ENCODE assay signal across 18 cellular contexts in genomic region chr16:22027633-22028032, GRCh38. TPM values are rescaled to one million over a fixed set of nuclear protein-coding genes. Genes with fewer than 3 reads are reported as not detected.
DNase-seq lines count a peak whose midpoint lies in the region; ATAC-seq and TF ChIP-seq lines count a peak whose summit lies in the region.
"Had no signal": no experiment of that assay in that cellular context is flagged by ENCODE, and none has a peak within 500 bp of the region (broad histone marks: within the 10 kb centered on the region; RNA-seq: fewer than 3 reads in every experiment).

No MANE protein-coding gene starts in this region.

- H3K4ac ChIP-seq in H9 (ENCODE audit: low read depth, low read length): no peak overlapping the region

- H4K20me1 ChIP-seq in PC-9 (ENCODE audit: insufficient read depth) (no peaks in the 10 kb centered on the region), fibroblast of lung (ENCODE audit: control insufficient read depth, extremely low read depth, insufficient read depth, low read length) (no peaks in the 10 kb centered on the region), H9 (ENCODE audit: control insufficient read depth, insufficient read depth, insufficient read length) (no peaks in the 10 kb centered on the region)

- no peak overlapping the region for H3K14ac ChIP-seq in H9 (ENCODE audit: insufficient read depth, low read length)

- H3K9me3 ChIP-seq in breast epithelium: no peaks in the 10 kb centered on the region
- H3K9me3 ChIP-seq in PC-9 (ENCODE audit: insufficient read depth, low read depth): peaks cover 13% of the 10 kb centered on the region; the same call in 1 of the 2 replicates
- no peaks in the 10 kb centered on the region for H3K9me3 ChIP-seq in fibroblast of lung (ENCODE audit: control insufficient read depth, insufficient read depth, low read depth, low read length)
- H3K9me3 ChIP-seq in H9 (ENCODE audit: control insufficient read depth, low read depth, low read length): no peaks in the 10 kb centered on the region
- H3K9me3 ChIP-seq: sigmoid colon, thyroid gland had no signal

- no peak overlapping the region for H2BK5ac ChIP-seq in H9 (ENCODE audit: insufficient read length, low read length)

- H3K27me3 Mint-ChIP-seq in MCF 10A (ENCODE audit: insufficient read depth, unreplicated experiment): no peaks in the 10 kb centered on the region
- no peaks in the 10 kb centered on the region for H3K27me3 Mint-ChIP-seq in H9 (ENCODE audit: low read depth)

- no peak overlapping the region for H2BK15ac ChIP-seq in H9 (ENCODE audit: low read depth, low read length)

- POLR2A ChIA-PET in MCF 10A (lab: Yijun Ruan, JAX): interaction anchor here (0.9 to 8.1 kb wide), 13 partner anchors 14 to 269 kb away, joined by 3 to 72 read pairs (median 5); partner anchors contain the start of gene MOSMO
- POLR2A ChIA-PET in PC-9 (lab: Charles Lee; ENCODE audit: unreplicated experiment): no interaction called here

- no peak overlapping the region for H3K18ac ChIP-seq in H9 (ENCODE audit: insufficient read length, low read depth, low read length)

- H2BK12ac ChIP-seq in H9 (ENCODE audit: insufficient read length, low read depth, low read length): no peak overlapping the region

- H3K9me2 ChIP-seq in PC-9 (ENCODE audit: insufficient read depth): no peaks in the 10 kb centered on the region

- H3K4me1 Mint-ChIP-seq in MCF 10A (ENCODE audit: insufficient read depth, unreplicated experiment) (peaks cover 57% of the 10 kb centered on the region), H9 (peaks cover 4 to 6% of the 10 kb centered on the region in 2 experiments; a peak in 2 of 4 replicates)

- H3K4me1 ChIP-seq in breast epithelium (peaks cover 0 to 6% of the 10 kb centered on the region in 2 donors), PC-9 (replicated peaks; ENCODE audit: insufficient read depth) (peaks cover 81% of the 10 kb centered on the region), fibroblast of lung (ENCODE audit: control insufficient read depth, extremely low read depth, insufficient read depth, low read length) (peaks cover 12% of the 10 kb centered on the region), H9 (ENCODE audit: insufficient read depth, low read length) (no peaks in the 10 kb centered on the region)

- H3K9me3 Mint-ChIP-seq in MCF 10A (ENCODE audit: unreplicated experiment) (no peaks in the 10 kb centered on the region), H9 (no peaks in the 10 kb centered on the region)

- peaks cover 83% of the 10 kb centered on the region for H3K79me2 ChIP-seq in PC-9 (ENCODE audit: low read depth)
- peaks cover 61% of the 10 kb centered on the region for H3K79me2 ChIP-seq in fibroblast of lung (ENCODE audit: control insufficient read depth, insufficient read depth, low read length)
- H3K79me2 ChIP-seq in H9 (ENCODE audit: insufficient read depth, low read length): no peaks in the 10 kb centered on the region

- H2BK20ac ChIP-seq in H9 (ENCODE audit: low read depth, low read length, poor library complexity, severe bottlenecking): no peak overlapping the region

- TF ChIP-seq CTCF in MCF 10A (IDR thresholded peaks at IDR 0.05; ENCODE audit: unreplicated experiment) (no peak), breast epithelium (IDR thresholded peaks at IDR 0.05) (no peak), PC-9 (conservative IDR thresholded peaks at IDR 0.05) (no peak), fibroblast of lung (conservative IDR thresholded peaks at IDR 0.05 in 1 of 2, IDR thresholded peaks at IDR 0.05 in 1 of 2; ENCODE audit: low read depth in 1 of 2, low read length in 2 of 2) (no peak), H9 (conservative IDR thresholded peaks at IDR 0.05) (no peak)

- H3K27ac Mint-ChIP-seq in MCF 10A (ENCODE audit: low read depth, unreplicated experiment) (peak overlapping the region; percentile 27), H9 (no peak overlapping the region)

- CTCF ChIA-PET in MCF 10A (lab: Yijun Ruan, JAX): interaction anchor here (0.7 to 4.5 kb wide), 4 partner anchors 12 to 362 kb away, joined by 3 to 32 read pairs (median 4); no protein-coding TSS in a partner anchor
- CTCF ChIA-PET in PC-9 (lab: Charles Lee): interaction anchor here (0.5 kb wide), 1 partner anchor 19 kb away, joined by 6 read pairs; no protein-coding TSS in a partner anchor

- no peak overlapping the region for H4K8ac ChIP-seq in H9 (replicated peaks; ENCODE audit: insufficient read length, low read depth, low read length)

- H3K27me3 ChIP-seq in breast epithelium: no peaks in the 10 kb centered on the region
- no peaks in the 10 kb centered on the region for H3K27me3 ChIP-seq in PC-9 (ENCODE audit: insufficient read depth, low read depth)
- H3K27me3 ChIP-seq in fibroblast of lung (ENCODE audit: control insufficient read depth, insufficient read depth, low read length): no peaks in the 10 kb centered on the region
- no peaks in the 10 kb centered on the region for H3K27me3 ChIP-seq in H9 (ENCODE audit: insufficient read depth, low read length)
- H3K27me3 ChIP-seq: sigmoid colon, thyroid gland had no signal

- H4K91ac ChIP-seq in H9 (ENCODE audit: insufficient read length, low read depth, low read length): no peak overlapping the region

- no peaks in the 10 kb centered on the region for H3K23me2 ChIP-seq in H9 (ENCODE audit: insufficient read length, low read depth, low read length, poor library complexity, severe bottlenecking)

- intact Hi-C loops in MCF 10A (cut with micrococcal nuclease) (no loop called here), breast epithelium (cut with DNase I; ENCODE audit: low total_unique reads) (no loop called here), PC-9 (cut with micrococcal nuclease; ENCODE audit: unreplicated experiment) (no loop called here)

- H3K23ac ChIP-seq in H9 (ENCODE audit: insufficient read length, low read depth, low read length): no peak overlapping the region

- H2AFZ ChIP-seq in PC-9 (no peak overlapping the region), fibroblast of lung (ENCODE audit: low read length) (no peak overlapping the region), H9 (ENCODE audit: low read length) (no peak overlapping the region)

- no peak for DNase-seq in MCF 10A (ENCODE audit: unreplicated experiment)
- DNase-seq in breast epithelium (ENCODE audit: low spot score in 2 of 2): no peak
- DNase-seq in PC-9: no peak
- DNase-seq in fibroblast of lung (ENCODE audit: low read depth in 2 of 2): no peak
- no peak for DNase-seq in NCI-H187 (lab: John Stamatoyannopoulos, UW)
- no peak for DNase-seq in KG1 (lab: John Stamatoyannopoulos, UW)
- DNase-seq in H9: no peak
- DNase-seq: 8988T; head of caudate nucleus; NCI-H1694; sigmoid colon; stimulated activated CD4-positive, alpha-beta T cell treated with anti-CD3 and anti-CD28 coated beads, Interleukin-4, amount 100 ng/mL, for 1 hour; stimulated activated CD8-positive, alpha-beta memory T cell treated with anti-CD3 and anti-CD28 coated beads, Interleukin-4, amount 100 ng/mL, for 48 hours; thyroid gland had no signal

- no peak overlapping the region for H3K56ac ChIP-seq in H9 (ENCODE audit: insufficient read length, low read depth, low read length)

- no peak overlapping the region for H3K9ac ChIP-seq in fibroblast of lung (ENCODE audit: insufficient read depth, low read length)
- no peak overlapping the region for H3K9ac ChIP-seq in H9 (ENCODE audit: extremely low read depth, insufficient read length, low read length)

- WGBS in H9 (ENCODE audit: extremely low coverage, insufficient read length, low lambda C conversion rate): no CpG with 5 or more reads among the region's 2 CpGs

- no peak overlapping the region for H2BK120ac ChIP-seq in H9 (ENCODE audit: low read depth, low read length, poor library complexity, severe bottlenecking)

- H3K79me1 ChIP-seq in H9 (ENCODE audit: insufficient read depth, low read depth, low read length, poor library complexity, severe bottlenecking): no peaks in the 10 kb centered on the region

- no TSS peak for BruUV-seq in MCF 10A (replicated peaks; lab: Mats Ljungman, UMichigan)
- BruUV-seq in PC-9 (replicated peaks; lab: Mats Ljungman, UMichigan): no TSS peak

- H3K36me3 Mint-ChIP-seq in MCF 10A (ENCODE audit: insufficient read depth, unreplicated experiment): peaks cover 6% of the 10 kb centered on the region
- peaks cover 0 to 4% (median 0%) of the 10 kb centered on the region in 3 experiments; a peak in 3 of 7 replicates for H3K36me3 Mint-ChIP-seq in H9 (ENCODE audit: insufficient read depth in 1 of 3, low read depth in 3 of 3)

- peaks cover 32% of the 10 kb centered on the region for H3F3A ChIP-seq in PC-9 (ENCODE audit: insufficient read depth, low read depth)

- no peak overlapping the region for H3K27ac ChIP-seq in breast epithelium
- peak overlapping the region; percentile 95 for H3K27ac ChIP-seq in PC-9
- H3K27ac ChIP-seq in fibroblast of lung (ENCODE audit: insufficient read depth, low read length): peak overlapping the region; percentile 87
- H3K27ac ChIP-seq in H9 (ENCODE audit: insufficient read length, low read depth, low read length): no peak overlapping the region
- H3K27ac ChIP-seq: sigmoid colon, thyroid gland had no signal

- no peak overlapping the region for H3T11ph ChIP-seq in H9 (ENCODE audit: low read length)

- no peak overlapping the region for H2AK5ac ChIP-seq in H9 (ENCODE audit: insufficient read length, low read length)

- H3K4me2 ChIP-seq in PC-9 (peak overlapping the region; percentile 78), fibroblast of lung (ENCODE audit: extremely low read depth, insufficient read depth, low read length) (peak overlapping the region; percentile 26), H9 (ENCODE audit: insufficient read depth, insufficient read length, low read length) (no peak overlapping the region)

- H3K4me3 ChIP-seq in breast epithelium (no peak overlapping the region), PC-9 (peak overlapping the region; percentile 42; the same call in 1 of the 2 replicates), fibroblast of lung (replicated peaks in 1 of 4; ENCODE audit: control extremely low read depth in 1 of 4, insufficient read depth in 1 of 4, low read depth in 3 of 4, low read length in 4 of 4) (no peak overlapping the region)
- H3K4me3 ChIP-seq: sigmoid colon, thyroid gland had no signal

- H3K36me3 ChIP-seq in breast epithelium (no peaks in the 10 kb centered on the region), PC-9 (ENCODE audit: low read depth) (peaks cover 21% of the 10 kb centered on the region), fibroblast of lung (ENCODE audit: control insufficient read depth, insufficient read depth, low read length) (no peaks in the 10 kb centered on the region)
- H3K36me3 ChIP-seq: sigmoid colon, thyroid gland had no signal

- no peak overlapping the region for H3K4me3 Mint-ChIP-seq in MCF 10A (ENCODE audit: unreplicated experiment)
- H3K4me3 Mint-ChIP-seq in H9: no peak overlapping the region

- TF ChIP-seq POLR2A in breast epithelium (IDR thresholded peaks at IDR 0.05): no peak

- no peak for ATAC-seq in SK-N-SH treated with all-trans-retinoic acid at 6 μM for 48 hours

- no peak overlapping the region for H4K5ac ChIP-seq in H9 (ENCODE audit: insufficient read length, low read depth, low read length)

RNA-seq across cellular contexts. Expression of gene MOSMO, which starts 19.7 kb away (rescaled TPM):
- total RNA-seq in MCF 10A (2022) (16.4 and 17.1 TPM in 2 replicates), breast epithelium (10 to 100 TPM; 19.7 to 31.5 (median 29.5) TPM), PC-9 (2021) (20.1 and 24.2 TPM in 2 replicates), fibroblast of lung (10.8 and 13.7 TPM in 2 replicates), H9 (2021) (12.4 and 13.5 TPM in 2 replicates)
- polyA plus RNA-seq in fibroblast of lung: 14.0 and 15.4 TPM in 2 replicates
- polyA plus RNA-seq in fibroblast of lung (2012): 10.0 and 13.6 TPM in 2 replicates
- 0.33 and 0.75 TPM in 2 replicates for polyA minus RNA-seq in fibroblast of lung (ENCODE audit: low replicate concordance)

RNA-seq across cellular contexts. Expression of gene PDZD9, which starts 26.7 kb away (rescaled TPM):
- total RNA-seq in MCF 10A (2022) (not detected in 2 replicates), breast epithelium (not detected), PC-9 (2021) (not detected in 2 replicates), fibroblast of lung (not detected in 2 replicates), H9 (2021) (not detected in 2 replicates)
- not detected in 2 replicates for polyA plus RNA-seq in fibroblast of lung
- not detected in 2 replicates for polyA plus RNA-seq in fibroblast of lung (2012)
- not detected in 2 replicates for polyA minus RNA-seq in fibroblast of lung (ENCODE audit: low replicate concordance)
- total RNA-seq: chondrocyte, mesenteric fat pad, sigmoid colon, thyroid gland had no signal
- polyA plus RNA-seq: adipose tissue, sigmoid colon had no signal

Comparison
In these comparisons a context has a peak if more than half of its experiments do, and no peak if none do; other contexts are left out.
1. H3K27ac ChIP-seq: peak in PC-9 (single experiment) and fibroblast of lung (single experiment); none in breast epithelium (0 of 2) and H9 (single experiment).